Comparison of ENCODE assay signal across 24 cellular contexts in genomic region chr7:27411145-27411544, GRCh38.
"Had no signal": no experiment of that assay in that cellular context is flagged by ENCODE, and none has a peak within 500 bp of the region (broad histone marks: within the 10 kb centered on the region; RNA-seq: fewer than 3 reads in every experiment).

No MANE protein-coding gene starts in this region.

- H3K9me3 ChIP-seq: colonic mucosa, esophagus muscularis mucosa, gastroesophageal sphincter, heart left ventricle, neutrophil, pancreas, right atrium auricular region, thoracic aorta, tibial nerve, upper lobe of left lung had no signal

- ATAC-seq: foreskin keratinocyte, gastroesophageal sphincter, heart left ventricle, left lobe of liver, natural killer cell, pancreas, sciatic nerve had no signal

- H3K4me1 ChIP-seq: colonic mucosa, esophagus muscularis mucosa, foreskin keratinocyte, gastroesophageal sphincter, heart left ventricle, pancreas, right atrium auricular region, tibial nerve, upper lobe of left lung had no signal

- H3K36me3 ChIP-seq: colonic mucosa, esophagus muscularis mucosa, gastroesophageal sphincter, heart left ventricle, neutrophil, pancreas, right atrium auricular region, thoracic aorta, tibial nerve, upper lobe of left lung had no signal

- H3K27ac ChIP-seq: colonic mucosa, esophagus muscularis mucosa, foreskin keratinocyte, gastroesophageal sphincter, heart left ventricle, hepatocyte, neutrophil, pancreas, right atrium auricular region, thoracic aorta, tibial nerve, upper lobe of left lung had no signal

- H2AFZ ChIP-seq: hepatocyte had no signal

- H3K79me2 ChIP-seq: hepatocyte had no signal

- H3K27me3 ChIP-seq: colonic mucosa, esophagus muscularis mucosa, hepatocyte, neutrophil, pancreas, right atrium auricular region, tibial nerve, upper lobe of left lung had no signal

- H3K4me2 ChIP-seq: hepatocyte, smooth muscle cell had no signal

- DNase-seq: colonic mucosa; effector memory CD4-positive, alpha-beta T cell; heart left ventricle; immature natural killer cell; natural killer cell; pancreas; stimulated activated CD4-positive, alpha-beta T cell treated with anti-CD3 and anti-CD28 coated beads, Interleukin-12 subunit alpha, Interleukin-12 subunit beta, amount 100 ng/mL, for 4 hours; stimulated activated CD4-positive, alpha-beta T cell treated with anti-CD3 and anti-CD28 coated beads, Interleukin-1b, Interleukin-23, amount 100 ng/mL, for 48 hours; stimulated activated CD4-positive, alpha-beta T cell treated with anti-CD3 and anti-CD28 coated beads, Interleukin-4, amount 100 ng/mL, for 1 hour; stimulated activated CD8-positive, alpha-beta memory T cell treated with anti-CD3 and anti-CD28 coated beads, Interleukin-4, amount 100 ng/mL, for 48 hours; stimulated activated naive CD4-positive, alpha-beta T cell treated with Interleukin-2 at 50 U/mL for 16 hours; upper lobe of left lung had no signal

- H3K4me3 ChIP-seq: colonic mucosa, esophagus muscularis mucosa, gastroesophageal sphincter, heart left ventricle, hepatocyte, lung, pancreas, right atrium auricular region, smooth muscle cell, thoracic aorta, tibial nerve, upper lobe of left lung had no signal
